8 cellular contexts compared by ENCODE assay signal in the genomic region with DNA sequence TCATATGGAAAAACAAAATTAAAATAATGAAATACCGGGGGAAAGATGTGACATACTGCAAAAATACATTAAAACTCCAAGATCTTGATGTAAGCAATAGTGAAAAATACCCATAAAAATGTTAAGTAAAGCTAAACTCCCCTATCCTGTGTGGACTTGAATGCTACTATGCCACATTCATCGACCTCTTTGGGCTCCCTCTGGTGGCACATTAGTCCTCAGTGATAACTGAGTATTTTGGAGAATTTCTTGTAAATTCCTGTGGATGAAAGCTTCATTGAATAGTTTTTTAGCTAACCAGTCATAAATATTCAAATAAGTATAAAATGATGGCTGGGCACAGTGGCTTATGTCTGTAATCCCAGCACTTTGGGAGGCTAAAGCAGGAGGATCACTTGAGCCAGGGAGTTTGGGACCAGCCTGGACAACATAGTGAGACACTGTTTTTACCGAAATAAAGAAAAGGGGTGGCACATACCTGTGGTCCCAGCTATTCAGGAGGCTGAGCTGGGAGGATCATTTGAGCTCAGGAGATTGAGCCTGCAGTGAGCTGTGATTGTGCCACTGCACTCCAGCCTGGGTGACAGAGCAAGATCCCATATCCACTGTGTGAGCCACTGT. TPM values are rescaled to one million over a fixed set of nuclear protein-coding genes. Genes with fewer than 3 reads are reported as not detected.
A peak's percentile ranks its signal among the peaks of the same experiment; 100 is the strongest.
DNase-seq lines count a peak whose midpoint lies in the region; ATAC-seq and TF ChIP-seq lines count a peak whose summit lies in the region.

No MANE protein-coding gene starts in this region.

- no peak overlapping the region for H3K4me3 Mint-ChIP-seq in CD14-positive monocyte
- H3K4me3 Mint-ChIP-seq in activated CD4-positive, alpha-beta T cell treated with anti-CD3 and anti-CD28 coated beads, Interleukin-2, amount 10 ng/mL, durations not matched to agents 7 days and 5 days, result no peak overlapping the region
- H3K4me3 Mint-ChIP-seq in nephron progenitor cell, result no peak overlapping the region

- CTCF ChIA-PET in activated CD4-positive, alpha-beta T cell treated with anti-CD3 and anti-CD28 coated beads, Interleukin-2, amount 10 ng/mL, durations not matched to agents 7 days and 5 days (lab: Charles Lee), result interaction anchor here (0.6 to 1.9 kb wide), 9 partner anchors 9 to 507 kb away, joined by 3 to 11 read pairs (median 4); partner anchors contain the start of gene SGPP1

- peaks cover 7% of the 10 kb centered on the region for H3K4me1 Mint-ChIP-seq in CD14-positive monocyte
- H3K4me1 Mint-ChIP-seq in activated CD4-positive, alpha-beta T cell treated with anti-CD3 and anti-CD28 coated beads, Interleukin-2, amount 10 ng/mL, durations not matched to agents 7 days and 5 days, result peaks cover 13% of the 10 kb centered on the region
- peaks cover 11% of the 10 kb centered on the region for H3K4me1 Mint-ChIP-seq in nephron progenitor cell

- no peaks in the 10 kb centered on the region for H3K36me3 Mint-ChIP-seq in CD14-positive monocyte
- no peaks in the 10 kb centered on the region for H3K36me3 Mint-ChIP-seq in activated CD4-positive, alpha-beta T cell treated with anti-CD3 and anti-CD28 coated beads, Interleukin-2, amount 10 ng/mL, durations not matched to agents 7 days and 5 days (ENCODE audit: low read depth)
- H3K36me3 Mint-ChIP-seq in nephron progenitor cell (ENCODE audit: low read depth), result no peaks in the 10 kb centered on the region

- TF ChIP-seq CTCF in CD14-positive monocyte (IDR thresholded peaks at IDR 0.05) (peak; percentile 49), NB4 (IDR thresholded peaks at IDR 0.05; ENCODE audit: low read depth, low read length) (peak; percentile 44), epithelial cell of proximal tubule (conservative IDR thresholded peaks at IDR 0.05; ENCODE audit: low read depth, low read length) (peak; percentile 84), nephron progenitor cell (IDR thresholded peaks at IDR 0.05) (peak; percentile 28)

- POLR2A ChIA-PET in activated CD4-positive, alpha-beta T cell treated with anti-CD3 and anti-CD28 coated beads, Interleukin-2, amount 10 ng/mL, durations not matched to agents 7 days and 5 days (lab: Charles Lee), result interaction anchor here (0.6 kb wide), 1 partner anchor 43 kb away, joined by 3 read pairs; the partner anchor contains the start of gene SGPP1

- ATAC-seq in GM19328 (IDR thresholded peaks at IDR 0.05; ENCODE audit: unreplicated experiment), result peak; percentile 51
- ATAC-seq in GM19397 (IDR thresholded peaks at IDR 0.05; ENCODE audit: unreplicated experiment), result no peak

- DNase-seq in CD14-positive monocyte (ENCODE audit: low spot score), result no peak
- peak; percentile 40 for DNase-seq in NB4 (ENCODE audit: low read depth)
- DNase-seq in activated CD4-positive, alpha-beta T cell treated with anti-CD3 and anti-CD28 coated beads, Interleukin-2, amount 10 ng/mL, durations not matched to agents 7 days and 5 days, result peak; percentile 77
- no peak for DNase-seq in epithelial cell of proximal tubule (ENCODE audit: low read depth)
- peak; percentile 15 for DNase-seq in nephron progenitor cell
- no peak for DNase-seq in NCI-H1048 (lab: John Stamatoyannopoulos, UW)

- intact Hi-C loops in CD14-positive monocyte (cut with micrococcal nuclease), result no loop called here

- TF ChIP-seq POLR2A in NB4 (IDR thresholded peaks at IDR 0.05; ENCODE audit: extremely low read depth, insufficient read length), result no peak

- H3K9me3 Mint-ChIP-seq in CD14-positive monocyte, result peaks cover 0 to 4% (median 2%) of the 10 kb centered on the region in 7 donors
- H3K9me3 Mint-ChIP-seq in activated CD4-positive, alpha-beta T cell treated with anti-CD3 and anti-CD28 coated beads, Interleukin-2, amount 10 ng/mL, durations not matched to agents 7 days and 5 days, result no peaks in the 10 kb centered on the region
- no peaks in the 10 kb centered on the region for H3K9me3 Mint-ChIP-seq in nephron progenitor cell

- H3K27ac Mint-ChIP-seq in CD14-positive monocyte, result no peak overlapping the region
- H3K27ac Mint-ChIP-seq in activated CD4-positive, alpha-beta T cell treated with anti-CD3 and anti-CD28 coated beads, Interleukin-2, amount 10 ng/mL, durations not matched to agents 7 days and 5 days, result no peak overlapping the region
- no peak overlapping the region for H3K27ac Mint-ChIP-seq in nephron progenitor cell

- H3K4me3 ChIP-seq in NB4 (ENCODE audit: low read depth, low read length) (no peak overlapping the region), epithelial cell of proximal tubule (ENCODE audit: low read depth, low read length) (no peak overlapping the region)

- H3K27me3 Mint-ChIP-seq in CD14-positive monocyte (ENCODE audit: low read depth in 3 of 3) (peaks cover 1 to 5% (median 3%) of the 10 kb centered on the region in 3 donors), nephron progenitor cell (ENCODE audit: low read depth, poor library complexity) (peaks cover 7% of the 10 kb centered on the region)
- H3K27me3 Mint-ChIP-seq in activated CD4-positive, alpha-beta T cell treated with anti-CD3 and anti-CD28 coated beads, Interleukin-2, amount 10 ng/mL, durations not matched to agents 7 days and 5 days, result no peaks in the 10 kb centered on the region

RNA-seq across cellular contexts. Expression of gene SGPP1, which starts 42.4 kb away (rescaled TPM):
- 10 to 100 TPM in 1 of 2 donors, 1 to 10 TPM in 1; 7.6 to 13.3 TPM for polyA plus RNA-seq in CD14-positive monocyte
- total RNA-seq in activated CD4-positive, alpha-beta T cell treated with anti-CD3 and anti-CD28 coated beads, Interleukin-2, amount 10 ng/mL, durations not matched to agents 7 days and 5 days, result 10 to 100 TPM; 20.0 to 23.0 TPM
- total RNA-seq in epithelial cell of proximal tubule, result 18.2 and 18.9 TPM in 2 replicates

Comparison
In these comparisons a context has a peak if more than half of its experiments do, and no peak if none do; other contexts are left out.
1. DNase-seq: peak in NB4 (single experiment), activated CD4-positive, alpha-beta T cell treated with anti-CD3 and anti-CD28 coated beads, Interleukin-2, amount 10 ng/mL, durations not matched to agents 7 days and 5 days (single experiment) and nephron progenitor cell (single experiment); none in CD14-positive monocyte (single experiment), epithelial cell of proximal tubule (single experiment) and NCI-H1048 (single experiment).
2. CTCF ChIP-seq: peak in every context shown above with its lines; median percentile 84 in epithelial cell of proximal tubule; 49 in CD14-positive monocyte; 44 in NB4; 28 in nephron progenitor cell.